10 cellular contexts compared by ENCODE assay signal in the genomic region with DNA sequence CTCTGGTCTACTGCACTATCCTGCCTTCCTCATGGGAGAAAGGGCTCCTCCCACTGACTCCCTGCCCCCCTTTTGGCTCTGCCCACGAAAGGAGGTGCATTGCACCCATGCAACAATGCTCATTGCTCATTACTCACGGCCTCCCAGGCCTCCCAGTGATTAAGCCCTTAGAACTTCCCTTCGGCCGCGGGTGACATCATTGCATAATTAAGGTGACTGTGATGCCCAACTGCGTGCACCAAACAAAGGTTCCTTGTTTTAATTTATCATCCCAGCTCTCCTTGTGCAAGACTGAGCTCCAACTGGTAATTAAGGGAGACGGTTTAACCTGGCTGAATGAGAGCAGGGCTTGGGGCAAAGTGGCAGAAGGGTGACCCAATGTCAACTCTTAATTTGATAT.
DNase-seq lines count a peak whose midpoint lies in the region; ATAC-seq and TF ChIP-seq lines count a peak whose summit lies in the region.
"Had no signal": no experiment of that assay in that cellular context is flagged by ENCODE, and none has a peak within 500 bp of the region (broad histone marks: within the 10 kb centered on the region; RNA-seq: fewer than 3 reads in every experiment).

No MANE protein-coding gene starts in this region.

- no peak overlapping the region for H2AFZ ChIP-seq in HCT116 (ENCODE audit: low read depth, low read length, poor library complexity, severe bottlenecking)

- CTCF ChIA-PET in HCT116 (lab: Charles Lee) (no interaction called here), RWPE1 (lab: Yijun Ruan, JAX) (interaction anchor here (0.6 to 1.1 kb wide), 5 partner anchors 17 to 352 kb away, joined by 4 to 5 read pairs (median 5); no protein-coding TSS in a partner anchor)

- BruUV-seq in HCT116 (replicated peaks; lab: Mats Ljungman, UMichigan): no TSS peak

- peak overlapping the region; percentile 37 for H3K4me2 ChIP-seq in HCT116 (ENCODE audit: low read length)

- H4K20me1 ChIP-seq in HCT116 (ENCODE audit: insufficient read depth): no peaks in the 10 kb centered on the region

- ATAC-seq in HCT116 (peak; percentile 87), HG03378 (IDR thresholded peaks at IDR 0.05; ENCODE audit: unreplicated experiment) (no peak), GM18505 (IDR thresholded peaks at IDR 0.05; ENCODE audit: unreplicated experiment) (no peak)
- ATAC-seq: GM12878 had no signal

- H3K4me1 ChIP-seq in HCT116 (ENCODE audit: control insufficient read depth in 1 of 2, insufficient read depth in 2 of 2, low read length in 2 of 2): peaks cover 0 to 18% of the 10 kb centered on the region in 2 experiments; a peak in 2 of 4 replicates

- intact Hi-C loops in HCT116 (cut with micrococcal nuclease): no loop called here

- no peaks in the 10 kb centered on the region for H3K79me2 ChIP-seq in HCT116 (ENCODE audit: insufficient read depth, low read length)

- TF ChIP-seq POLR2A in HCT116 (IDR thresholded peaks at IDR 0.05; ENCODE audit: borderline replicate concordance, extremely low read depth, insufficient read depth, insufficient read length) (no peak), GM18505 (IDR thresholded peaks at IDR 0.05; ENCODE audit: borderline replicate concordance, extremely low read depth, insufficient read depth, insufficient read length) (no peak)

- TF ChIP-seq CTCF in HCT116 (IDR thresholded peaks at IDR 0.05 in 2 of 3, conservative IDR thresholded peaks at IDR 0.05 in 1 of 3; ENCODE audit: borderline replicate concordance in 1 of 3, insufficient read depth in 1 of 3, low read depth in 2 of 3, low read length in 2 of 3) (no peak), RWPE1 (conservative IDR thresholded peaks at IDR 0.05; ENCODE audit: low read depth) (no peak), fibroblast of pulmonary artery (IDR thresholded peaks at IDR 0.05; ENCODE audit: low read length, missing control alignments) (no peak)

- in situ Hi-C loops in G401 (cut with HindIII; ENCODE audit: low sequenced_read_pairs): no loop called here

- no peaks in the 10 kb centered on the region for H3K9me2 ChIP-seq in HCT116 (ENCODE audit: insufficient read depth)

- H3K9me3 ChIP-seq in HCT116 (ENCODE audit: control insufficient read depth in 1 of 2, insufficient read depth in 1 of 2, low read depth in 1 of 2, low read length in 2 of 2): no peaks in the 10 kb centered on the region

- no peaks in the 10 kb centered on the region for H3K36me3 ChIP-seq in HCT116 (ENCODE audit: control insufficient read depth in 1 of 2, insufficient read depth in 2 of 2, low read length in 2 of 2)

- H3K27me3 ChIP-seq in HCT116 (ENCODE audit: insufficient read depth, low read length): 0 out of 2 replicates have a peak, but pooled peaks cover 3% of the 10 kb centered on the region

- RAD21 ChIA-PET in HCT116 (lab: Charles Lee; ENCODE audit: low non-redundant PET in 1 of 2, low total read pairs in 2 of 2, uncharacterized antibody in 2 of 2, unreplicated experiment in 2 of 2): no interaction called here

- POLR2A ChIA-PET in HCT116 (lab: Charles Lee): interaction anchor here (1.8 kb wide), 1 partner anchor 25 kb away, joined by 4 read pairs; no protein-coding TSS in a partner anchor
- POLR2A ChIA-PET in RWPE1 (lab: Yijun Ruan, JAX; ENCODE audit: low non-redundant PET): no interaction called here

- no peak for TF ChIP-seq RAD21 in HCT116 (IDR thresholded peaks at IDR 0.05; ENCODE audit: low read depth)

- DNase-seq in HCT116 (ENCODE audit: low read depth, low spot score): peak; percentile 75
- peak; percentile 96 for DNase-seq in RWPE1 (ENCODE audit: low spot score)
- peak; percentile 82 for DNase-seq in fibroblast of pulmonary artery (ENCODE audit: low read depth)
- DNase-seq in retina: peak; percentile 79
- no peak for DNase-seq in DMS114 treated with DMSO at 0.1 percent for 48 hours (lab: John Stamatoyannopoulos, UW; ENCODE audit: unreplicated experiment)
- DNase-seq in G401 (ENCODE audit: low spot score): no peak
- DNase-seq: NCI-H2171 treated with DMSO at 0.1 percent for 48 hours had no signal

- H3K9ac ChIP-seq in HCT116 (ENCODE audit: low read length): no peak overlapping the region

- no peak overlapping the region for H3K4me3 ChIP-seq in HCT116 (replicated peaks in 1 of 2; ENCODE audit: low read depth in 1 of 2, low read length in 2 of 2)
- no peak overlapping the region for H3K4me3 ChIP-seq in fibroblast of pulmonary artery (replicated peaks; ENCODE audit: low read depth, low read length)
- H3K4me3 ChIP-seq: GM12878 had no signal

- H3K27ac ChIP-seq in HCT116 (ENCODE audit: low read depth, low read length) (no peak overlapping the region), RWPE1 (no peak overlapping the region)

TF ChIP-seq in HCT116, 20 proteins besides CTCF, POLR2A, EP300 and RAD21:
- TF ChIP-seq ELF1 (IDR thresholded peaks at IDR 0.05; ENCODE audit: borderline replicate concordance, low read depth) (no peak), ZNF274 (IDR thresholded peaks at IDR 0.05; ENCODE audit: low read depth, low read length) (no peak), FOSL1 (IDR thresholded peaks at IDR 0.05; ENCODE audit: low read depth) (peak; percentile 26; the same call in 1 of the 2 replicates), CEBPB (IDR thresholded peaks at IDR 0.05; ENCODE audit: low read depth) (peak; percentile 75), JUND (IDR thresholded peaks at IDR 0.05) (peak; percentile 27; the same call in 1 of the 2 replicates), SP1 (IDR thresholded peaks at IDR 0.05; ENCODE audit: low read depth) (peak; percentile 50)

Comparison
In these comparisons a context has a peak if more than half of its experiments do, and no peak if none do; other contexts are left out.
1. DNase-seq: peak in HCT116 (single experiment), RWPE1 (single experiment), fibroblast of pulmonary artery (single experiment) and retina (single experiment); none in DMS114 treated with DMSO at 0.1 percent for 48 hours (single experiment) and G401 (single experiment).